Comparison of ENCODE assay signal across 27 cellular contexts in genomic region chr5:134479839-134480238, GRCh38.
"Had no signal": no experiment of that assay in that cellular context is flagged by ENCODE, and none has a peak within 500 bp of the region (broad histone marks: within the 10 kb centered on the region; RNA-seq: fewer than 3 reads in every experiment).

No MANE protein-coding gene starts in this region.

- H3K4me1 Mint-ChIP-seq: activated B cell treated with CpG ODN at 0.5 μM for 24 hours; activated T-helper 17 cell treated with anti-CD3 and anti-CD28 coated beads, Interleukin-2, amount 50 U/mL, for 72 hours; central memory CD8-positive, alpha-beta T cell had no signal

- H3K27ac Mint-ChIP-seq: activated B cell treated with CpG ODN at 0.5 μM for 24 hours; activated CD8-positive, alpha-beta T cell treated with anti-CD3 and anti-CD28 coated beads for 36 hours; activated naive CD8-positive, alpha-beta T cell; activated T-helper 17 cell treated with anti-CD3 and anti-CD28 coated beads, Interleukin-2, amount 50 U/mL, for 72 hours; dendritic cell treated with granulocyte-macrophage colony-stimulating factor and Interleukin-4, amounts not matched to agents 40 ng/mL and 50 ng/mL, for 4 days had no signal

- H3K36me3 ChIP-seq: brain microvascular endothelial cell, esophagus squamous epithelium, heart left ventricle, WERI-Rb-1 had no signal

- H3K27me3 ChIP-seq: brain microvascular endothelial cell, dorsolateral prefrontal cortex, esophagus squamous epithelium, heart left ventricle had no signal

- H3K36me3 Mint-ChIP-seq: activated naive CD8-positive, alpha-beta T cell had no signal

- H3K9me3 Mint-ChIP-seq: activated B cell treated with CpG ODN at 0.5 μM for 24 hours; activated CD8-positive, alpha-beta T cell treated with anti-CD3 and anti-CD28 coated beads for 36 hours; activated T-cell treated with anti-CD3 and anti-CD28 coated beads, Interleukin-2, amount 50 U/mL, for 4 hours; activated T-helper 17 cell treated with anti-CD3 and anti-CD28 coated beads, Interleukin-2, amount 50 U/mL, for 72 hours; central memory CD8-positive, alpha-beta T cell; dendritic cell treated with granulocyte-macrophage colony-stimulating factor and Interleukin-4, amounts not matched to agents 40 ng/mL and 50 ng/mL, for 4 days had no signal

- H3K9me3 ChIP-seq: esophagus squamous epithelium, heart left ventricle had no signal

- H3K4me1 ChIP-seq: esophagus squamous epithelium, heart left ventricle had no signal

- DNase-seq: activated B cell treated with CpG ODN at 0.5 μM for 24 hours; activated CD4-positive, alpha-beta T cell treated with anti-CD3 and anti-CD28 coated beads for 48 hours; activated CD4-positive, alpha-beta T cell treated with anti-CD3 and anti-CD28 coated beads, Interleukin-2, amount 50 U/mL, for 1 hour; activated CD4-positive, alpha-beta T cell treated with anti-CD3 and anti-CD28 coated beads, Interleukin-2, amount 50 U/mL, for 48 hours; activated CD8-positive, alpha-beta memory T cell treated with anti-CD3 and anti-CD28 coated beads for 24 hours; activated CD8-positive, alpha-beta T cell treated with anti-CD3 and anti-CD28 coated beads for 36 hours; activated effector memory CD4-positive, alpha-beta T cell treated with Interleukin-2 at 50 U/mL for 16 hours; activated gamma-delta T cell treated with Interleukin-2 at 50 U/mL for 16 hours; activated naive CD4-positive, alpha-beta T cell treated with anti-CD3 and anti-CD28 coated beads, Interleukin-2, amount 50 U/mL, for 16 hours; activated naive CD4-positive, alpha-beta T cell treated with Interleukin-2 at 50 U/mL for 16 hours; activated T-cell treated with anti-CD3 and anti-CD28 coated beads, Interleukin-2, amount 50 U/mL, for 4 hours; amniotic stem cell; brain microvascular endothelial cell; dorsolateral prefrontal cortex; effector memory CD4-positive, alpha-beta T cell; esophagus squamous epithelium; glutamatergic neuron; heart left ventricle; T-helper 2 cell; WERI-Rb-1 had no signal

- H3K27me3 Mint-ChIP-seq: activated B cell treated with CpG ODN at 0.5 μM for 24 hours; activated CD8-positive, alpha-beta T cell treated with anti-CD3 and anti-CD28 coated beads for 36 hours; activated naive CD8-positive, alpha-beta T cell; activated T-helper 17 cell treated with anti-CD3 and anti-CD28 coated beads, Interleukin-2, amount 50 U/mL, for 72 hours had no signal

- H3K4me3 ChIP-seq: coronary artery, dorsolateral prefrontal cortex, esophagus squamous epithelium, heart left ventricle had no signal

- H3K4me3 Mint-ChIP-seq: activated B cell treated with CpG ODN at 0.5 μM for 24 hours; activated CD8-positive, alpha-beta T cell treated with anti-CD3 and anti-CD28 coated beads for 36 hours; activated naive CD8-positive, alpha-beta T cell; activated T-cell treated with anti-CD3 and anti-CD28 coated beads, Interleukin-2, amount 50 U/mL, for 4 hours; activated T-helper 17 cell treated with anti-CD3 and anti-CD28 coated beads, Interleukin-2, amount 50 U/mL, for 72 hours; central memory CD8-positive, alpha-beta T cell; dendritic cell treated with granulocyte-macrophage colony-stimulating factor and Interleukin-4, amounts not matched to agents 40 ng/mL and 50 ng/mL, for 4 days had no signal

- ATAC-seq: activated CD4-positive, CD25-positive, alpha-beta regulatory T cell treated with anti-CD3 and anti-CD28 coated beads, Interleukin-2, amount 50 U/mL, for 24 hours; activated CD8-positive, alpha-beta T cell treated with anti-CD3 and anti-CD28 coated beads for 36 hours; activated T-cell treated with anti-CD3 and anti-CD28 coated beads, Interleukin-2, amount 50 U/mL, for 4 hours; activated T-helper 17 cell treated with anti-CD3 and anti-CD28 coated beads, Interleukin-2, amount 50 U/mL, for 72 hours; heart left ventricle had no signal

- H3K27ac ChIP-seq: brain microvascular endothelial cell, coronary artery, dorsolateral prefrontal cortex, epithelial cell of prostate, esophagus squamous epithelium, heart left ventricle, WERI-Rb-1 had no signal
